22 cellular contexts compared by ENCODE assay signal in genomic region chr10:22719406-22720042, GRCh38.
DNase-seq lines count a peak whose midpoint lies in the region; ATAC-seq lines count a peak whose summit lies in the region.
"Had no signal": no experiment of that assay in that cellular context is flagged by ENCODE, and none has a peak within 500 bp of the region (broad histone marks: within the 10 kb centered on the region; RNA-seq: fewer than 3 reads in every experiment).

No MANE protein-coding gene starts in this region.

- H3K27ac Mint-ChIP-seq in activated naive CD4-positive, alpha-beta T cell treated with anti-CD3 and anti-CD28 coated beads, Interleukin-2, amount 50 U/mL, for 24 hours: peak overlapping the region; percentile 81
- H3K27ac Mint-ChIP-seq in central memory CD8-positive, alpha-beta T cell (ENCODE audit: low read depth): peak overlapping the region; percentile 46
- H3K27ac Mint-ChIP-seq: CD8-positive, alpha-beta T cell; T-helper 17 cell had no signal

- no peak for ATAC-seq in central memory CD8-positive, alpha-beta T cell (replicated peaks; ENCODE audit: extremely low read depth, poor library complexity, severe bottlenecking)
- ATAC-seq in HG03135 (IDR thresholded peaks at IDR 0.05; ENCODE audit: unreplicated experiment): no peak
- ATAC-seq in GM19397 (IDR thresholded peaks at IDR 0.05; ENCODE audit: unreplicated experiment): no peak
- ATAC-seq in GM21737 (IDR thresholded peaks at IDR 0.05; ENCODE audit: unreplicated experiment): no peak
- ATAC-seq: CD8-positive, alpha-beta T cell; T-helper 17 cell had no signal

- H3K27me3 Mint-ChIP-seq in activated naive CD4-positive, alpha-beta T cell treated with anti-CD3 and anti-CD28 coated beads, Interleukin-2, amount 50 U/mL, for 24 hours: no peaks in the 10 kb centered on the region
- no peaks in the 10 kb centered on the region for H3K27me3 Mint-ChIP-seq in central memory CD8-positive, alpha-beta T cell
- H3K27me3 Mint-ChIP-seq: B cell, T-helper 17 cell had no signal

- H3K4me1 Mint-ChIP-seq in activated naive CD4-positive, alpha-beta T cell treated with anti-CD3 and anti-CD28 coated beads, Interleukin-2, amount 50 U/mL, for 24 hours: peaks cover 17% of the 10 kb centered on the region
- peaks cover 20% of the 10 kb centered on the region for H3K4me1 Mint-ChIP-seq in central memory CD8-positive, alpha-beta T cell

- DNase-seq in activated naive CD4-positive, alpha-beta T cell treated with Interleukin-2 at 50 U/mL for 16 hours: no peak
- peak; percentile 19 for DNase-seq in NCI-H69 (lab: John Stamatoyannopoulos, UW)
- DNase-seq in central memory CD8-positive, alpha-beta T cell (ENCODE audit: low spot score in 2 of 2): no peak
- DNase-seq: Caco-2; CD8-positive, alpha-beta T cell; DMS79 treated with DMSO at 0.1 percent for 48 hours; GF-D8; NCI-H1092 treated with DMSO at 0.1 percent for 48 hours; NCI-H1436; NCI-H187; NCI-H2081 treated with DMSO at 0.1 percent for 48 hours; NCI-H524; NCI-H774; PC-9; SHP77 treated with DMSO at 0.1 percent for 48 hours; SK-N-SH; T-helper 17 cell had no signal

- no peak overlapping the region for H3K4me3 Mint-ChIP-seq in activated naive CD4-positive, alpha-beta T cell treated with anti-CD3 and anti-CD28 coated beads, Interleukin-2, amount 50 U/mL, for 24 hours
- H3K4me3 Mint-ChIP-seq in central memory CD8-positive, alpha-beta T cell: no peak overlapping the region
- H3K4me3 Mint-ChIP-seq: B cell; CD8-positive, alpha-beta T cell; T-helper 17 cell had no signal

- no peaks in the 10 kb centered on the region for H3K36me3 Mint-ChIP-seq in activated naive CD4-positive, alpha-beta T cell treated with anti-CD3 and anti-CD28 coated beads, Interleukin-2, amount 50 U/mL, for 24 hours
- H3K36me3 Mint-ChIP-seq in central memory CD8-positive, alpha-beta T cell (ENCODE audit: insufficient read depth): peaks cover 8% of the 10 kb centered on the region
- H3K36me3 Mint-ChIP-seq: CD8-positive, alpha-beta T cell had no signal

- no peaks in the 10 kb centered on the region for H3K9me3 Mint-ChIP-seq in activated naive CD4-positive, alpha-beta T cell treated with anti-CD3 and anti-CD28 coated beads, Interleukin-2, amount 50 U/mL, for 24 hours
- no peaks in the 10 kb centered on the region for H3K9me3 Mint-ChIP-seq in central memory CD8-positive, alpha-beta T cell
- H3K9me3 Mint-ChIP-seq: CD8-positive, alpha-beta T cell had no signal
